1 cellular context compared by ENCODE assay signal in the genomic region with DNA sequence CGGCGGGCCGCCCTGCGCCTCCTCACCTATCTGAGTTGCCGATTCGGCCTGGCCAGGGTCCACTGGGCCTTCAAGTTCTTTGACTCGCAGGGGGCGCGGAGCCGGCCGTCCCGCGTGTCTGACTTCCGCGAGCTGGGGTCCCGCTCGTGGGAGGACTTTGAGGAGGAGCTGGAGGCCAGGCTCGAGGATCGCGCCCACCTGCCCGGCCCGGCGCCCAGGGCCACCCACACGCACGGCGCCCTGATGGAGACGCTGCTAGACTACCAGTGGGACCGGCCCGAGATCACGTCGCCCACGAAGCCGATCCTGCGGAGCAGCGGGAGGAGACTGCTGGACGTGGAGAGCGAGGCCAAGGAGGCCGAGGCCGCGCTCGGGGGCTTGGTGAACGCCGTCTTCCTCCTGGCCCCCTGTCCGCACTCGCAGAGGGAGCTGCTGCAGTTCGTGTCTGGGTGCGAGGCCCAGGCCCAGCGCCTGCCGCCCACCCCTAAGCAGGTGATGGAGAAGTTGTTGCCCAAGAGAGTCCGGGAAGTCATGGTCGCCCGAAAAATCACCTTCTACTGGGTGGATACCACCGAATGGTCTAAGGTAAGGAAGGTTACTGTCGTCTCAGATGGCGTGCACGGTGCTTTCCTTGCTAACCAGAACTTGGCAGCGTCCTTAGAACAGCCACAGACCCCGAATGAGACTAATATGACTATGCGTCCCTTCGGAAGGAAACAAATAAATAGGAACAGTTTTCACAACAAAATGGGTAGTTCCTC.
TF ChIP-seq lines count a peak whose summit lies in the region.

No MANE protein-coding gene starts in this region.

TF ChIP-seq in HEK293, 187 proteins besides CTCF, POLR2A, EP300 and RAD21 (continued from another document and continues in another):
- TF ChIP-seq, protein P1, sequence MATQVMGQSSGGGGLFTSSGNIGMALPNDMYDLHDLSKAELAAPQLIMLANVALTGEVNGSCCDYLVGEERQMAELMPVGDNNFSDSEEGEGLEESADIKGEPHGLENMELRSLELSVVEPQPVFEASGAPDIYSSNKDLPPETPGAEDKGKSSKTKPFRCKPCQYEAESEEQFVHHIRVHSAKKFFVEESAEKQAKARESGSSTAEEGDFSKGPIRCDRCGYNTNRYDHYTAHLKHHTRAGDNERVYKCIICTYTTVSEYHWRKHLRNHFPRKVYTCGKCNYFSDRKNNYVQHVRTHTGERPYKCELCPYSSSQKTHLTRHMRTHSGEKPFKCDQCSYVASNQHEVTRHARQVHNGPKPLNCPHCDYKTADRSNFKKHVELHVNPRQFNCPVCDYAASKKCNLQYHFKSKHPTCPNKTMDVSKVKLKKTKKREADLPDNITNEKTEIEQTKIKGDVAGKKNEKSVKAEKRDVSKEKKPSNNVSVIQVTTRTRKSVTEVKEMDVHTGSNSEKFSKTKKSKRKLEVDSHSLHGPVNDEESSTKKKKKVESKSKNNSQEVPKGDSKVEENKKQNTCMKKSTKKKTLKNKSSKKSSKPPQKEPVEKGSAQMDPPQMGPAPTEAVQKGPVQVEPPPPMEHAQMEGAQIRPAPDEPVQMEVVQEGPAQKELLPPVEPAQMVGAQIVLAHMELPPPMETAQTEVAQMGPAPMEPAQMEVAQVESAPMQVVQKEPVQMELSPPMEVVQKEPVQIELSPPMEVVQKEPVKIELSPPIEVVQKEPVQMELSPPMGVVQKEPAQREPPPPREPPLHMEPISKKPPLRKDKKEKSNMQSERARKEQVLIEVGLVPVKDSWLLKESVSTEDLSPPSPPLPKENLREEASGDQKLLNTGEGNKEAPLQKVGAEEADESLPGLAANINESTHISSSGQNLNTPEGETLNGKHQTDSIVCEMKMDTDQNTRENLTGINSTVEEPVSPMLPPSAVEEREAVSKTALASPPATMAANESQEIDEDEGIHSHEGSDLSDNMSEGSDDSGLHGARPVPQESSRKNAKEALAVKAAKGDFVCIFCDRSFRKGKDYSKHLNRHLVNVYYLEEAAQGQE (tag by site-specific recombination; IDR thresholded peaks at IDR 0.05) = 0 out of 2 replicates have a peak, but pooled peaks have one; percentile 16
- TF ChIP-seq GLIS2 (tag by site-specific recombination; IDR thresholded peaks at IDR 0.05) (peak; percentile 63; the same call in 1 of the 2 replicates), SP7 (tag by site-specific recombination; IDR thresholded peaks at IDR 0.05) (no peak), SETDB1 (IDR thresholded peaks at IDR 0.05; ENCODE audit: insufficient read length, low read length) (no peak), ZNF266 (tag by site-specific recombination; IDR thresholded peaks at IDR 0.05; ENCODE audit: low read depth) (no peak), ZNF223 (tag by site-specific recombination; IDR thresholded peaks at IDR 0.05) (0 out of 2 replicates have a peak, but pooled peaks have one; percentile 20), SCRT1 (tag by site-specific recombination; IDR thresholded peaks at IDR 0.05; ENCODE audit: borderline replicate concordance) (no peak; the same call in 1 of the 2 replicates), ZNF529 (tag by site-specific recombination; IDR thresholded peaks at IDR 0.05; ENCODE audit: insufficient replicate concordance) (no peak), ZNF768 (tag by site-specific recombination; IDR thresholded peaks at IDR 0.05) (no peak), BCL11A (tag by site-specific recombination; IDR thresholded peaks at IDR 0.05; ENCODE audit: low read depth) (no peak), ZSCAN16 (tag by site-specific recombination; IDR thresholded peaks at IDR 0.05) (peak; percentile 22; the same call in 1 of the 2 replicates), YY2 (tag by site-specific recombination; IDR thresholded peaks at IDR 0.05) (no peak), YY1 (tag by site-specific recombination; IDR thresholded peaks at IDR 0.05) (0 out of 2 replicates have a peak, but pooled peaks have one; percentile 41), ZNF558 (tag by site-specific recombination; IDR thresholded peaks at IDR 0.05) (no peak), ZBTB17 (tag by site-specific recombination; IDR thresholded peaks at IDR 0.05) (no peak), SCRT2 (tag by site-specific recombination; IDR thresholded peaks at IDR 0.05) (no peak), ZFP41 (tag by site-specific recombination; IDR thresholded peaks at IDR 0.05; ENCODE audit: borderline replicate concordance) (no peak), ZFP37 (tag by site-specific recombination; IDR thresholded peaks at IDR 0.05) (peak; percentile 91; the same call in 1 of the 2 replicates), ZNF837 (tag by site-specific recombination; IDR thresholded peaks at IDR 0.05) (no peak), MZF1 (tag by site-specific recombination; IDR thresholded peaks at IDR 0.05; ENCODE audit: borderline replicate concordance) (no peak), ZNF112 (tag by site-specific recombination; IDR thresholded peaks at IDR 0.05) (no peak), KLF7 (tag by site-specific recombination; IDR thresholded peaks at IDR 0.05; ENCODE audit: borderline replicate concordance) (no peak), ZNF302 (tag by site-specific recombination; IDR thresholded peaks at IDR 0.05; ENCODE audit: low read depth) (no peak), ZNF423 (tag by site-specific recombination; IDR thresholded peaks at IDR 0.05) (no peak; the same call in 1 of the 2 replicates), ZXDB (tag by site-specific recombination; IDR thresholded peaks at IDR 0.05) (peak; percentile 20; the same call in 1 of the 2 replicates), WT1 (tag by site-specific recombination; IDR thresholded peaks at IDR 0.05) (no peak), KLF1 (tag by site-specific recombination; IDR thresholded peaks at IDR 0.05) (no peak), ZBTB8A (tag by site-specific recombination; IDR thresholded peaks at IDR 0.05) (peak; percentile 73), ZNF391 (tag by site-specific recombination; IDR thresholded peaks at IDR 0.05; ENCODE audit: borderline replicate concordance, low read depth) (0 out of 2 replicates have a peak, but pooled peaks have one; percentile 25), HOXA7 (CRISPR knock-in tag; IDR thresholded peaks at IDR 0.05; ENCODE audit: borderline replicate concordance) (no peak), ZNF830 (tag by site-specific recombination; IDR thresholded peaks at IDR 0.05; ENCODE audit: low read depth) (no peak), ZNF549 (tag by site-specific recombination; IDR thresholded peaks at IDR 0.05) (no peak), ZNF335 (tag by site-specific recombination; conservative IDR thresholded peaks at IDR 0.05) (peak; percentile 73), ZNF596 (tag by site-specific recombination; IDR thresholded peaks at IDR 0.05) (no peak), ZNF664 (tag by site-specific recombination; IDR thresholded peaks at IDR 0.05) (no peak), ZNF174 (tag by site-specific recombination; IDR thresholded peaks at IDR 0.05) (no peak)
- TF ChIP-seq, protein P2, sequence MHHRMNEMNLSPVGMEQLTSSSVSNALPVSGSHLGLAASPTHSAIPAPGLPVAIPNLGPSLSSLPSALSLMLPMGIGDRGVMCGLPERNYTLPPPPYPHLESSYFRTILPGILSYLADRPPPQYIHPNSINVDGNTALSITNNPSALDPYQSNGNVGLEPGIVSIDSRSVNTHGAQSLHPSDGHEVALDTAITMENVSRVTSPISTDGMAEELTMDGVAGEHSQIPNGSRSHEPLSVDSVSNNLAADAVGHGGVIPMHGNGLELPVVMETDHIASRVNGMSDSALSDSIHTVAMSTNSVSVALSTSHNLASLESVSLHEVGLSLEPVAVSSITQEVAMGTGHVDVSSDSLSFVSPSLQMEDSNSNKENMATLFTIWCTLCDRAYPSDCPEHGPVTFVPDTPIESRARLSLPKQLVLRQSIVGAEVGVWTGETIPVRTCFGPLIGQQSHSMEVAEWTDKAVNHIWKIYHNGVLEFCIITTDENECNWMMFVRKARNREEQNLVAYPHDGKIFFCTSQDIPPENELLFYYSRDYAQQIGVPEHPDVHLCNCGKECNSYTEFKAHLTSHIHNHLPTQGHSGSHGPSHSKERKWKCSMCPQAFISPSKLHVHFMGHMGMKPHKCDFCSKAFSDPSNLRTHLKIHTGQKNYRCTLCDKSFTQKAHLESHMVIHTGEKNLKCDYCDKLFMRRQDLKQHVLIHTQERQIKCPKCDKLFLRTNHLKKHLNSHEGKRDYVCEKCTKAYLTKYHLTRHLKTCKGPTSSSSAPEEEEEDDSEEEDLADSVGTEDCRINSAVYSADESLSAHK (tag by site-specific recombination; IDR thresholded peaks at IDR 0.05) = no peak
- TF ChIP-seq, protein P3, sequence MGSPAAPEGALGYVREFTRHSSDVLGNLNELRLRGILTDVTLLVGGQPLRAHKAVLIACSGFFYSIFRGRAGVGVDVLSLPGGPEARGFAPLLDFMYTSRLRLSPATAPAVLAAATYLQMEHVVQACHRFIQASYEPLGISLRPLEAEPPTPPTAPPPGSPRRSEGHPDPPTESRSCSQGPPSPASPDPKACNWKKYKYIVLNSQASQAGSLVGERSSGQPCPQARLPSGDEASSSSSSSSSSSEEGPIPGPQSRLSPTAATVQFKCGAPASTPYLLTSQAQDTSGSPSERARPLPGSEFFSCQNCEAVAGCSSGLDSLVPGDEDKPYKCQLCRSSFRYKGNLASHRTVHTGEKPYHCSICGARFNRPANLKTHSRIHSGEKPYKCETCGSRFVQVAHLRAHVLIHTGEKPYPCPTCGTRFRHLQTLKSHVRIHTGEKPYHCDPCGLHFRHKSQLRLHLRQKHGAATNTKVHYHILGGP (tag by site-specific recombination; IDR thresholded peaks at IDR 0.05) = no peak
- TF ChIP-seq, protein P4, sequence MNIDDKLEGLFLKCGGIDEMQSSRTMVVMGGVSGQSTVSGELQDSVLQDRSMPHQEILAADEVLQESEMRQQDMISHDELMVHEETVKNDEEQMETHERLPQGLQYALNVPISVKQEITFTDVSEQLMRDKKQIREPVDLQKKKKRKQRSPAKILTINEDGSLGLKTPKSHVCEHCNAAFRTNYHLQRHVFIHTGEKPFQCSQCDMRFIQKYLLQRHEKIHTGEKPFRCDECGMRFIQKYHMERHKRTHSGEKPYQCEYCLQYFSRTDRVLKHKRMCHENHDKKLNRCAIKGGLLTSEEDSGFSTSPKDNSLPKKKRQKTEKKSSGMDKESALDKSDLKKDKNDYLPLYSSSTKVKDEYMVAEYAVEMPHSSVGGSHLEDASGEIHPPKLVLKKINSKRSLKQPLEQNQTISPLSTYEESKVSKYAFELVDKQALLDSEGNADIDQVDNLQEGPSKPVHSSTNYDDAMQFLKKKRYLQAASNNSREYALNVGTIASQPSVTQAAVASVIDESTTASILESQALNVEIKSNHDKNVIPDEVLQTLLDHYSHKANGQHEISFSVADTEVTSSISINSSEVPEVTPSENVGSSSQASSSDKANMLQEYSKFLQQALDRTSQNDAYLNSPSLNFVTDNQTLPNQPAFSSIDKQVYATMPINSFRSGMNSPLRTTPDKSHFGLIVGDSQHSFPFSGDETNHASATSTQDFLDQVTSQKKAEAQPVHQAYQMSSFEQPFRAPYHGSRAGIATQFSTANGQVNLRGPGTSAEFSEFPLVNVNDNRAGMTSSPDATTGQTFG (tag by site-specific recombination; IDR thresholded peaks at IDR 0.05; ENCODE audit: borderline replicate concordance) = no peak
- TF ChIP-seq, protein P5, sequence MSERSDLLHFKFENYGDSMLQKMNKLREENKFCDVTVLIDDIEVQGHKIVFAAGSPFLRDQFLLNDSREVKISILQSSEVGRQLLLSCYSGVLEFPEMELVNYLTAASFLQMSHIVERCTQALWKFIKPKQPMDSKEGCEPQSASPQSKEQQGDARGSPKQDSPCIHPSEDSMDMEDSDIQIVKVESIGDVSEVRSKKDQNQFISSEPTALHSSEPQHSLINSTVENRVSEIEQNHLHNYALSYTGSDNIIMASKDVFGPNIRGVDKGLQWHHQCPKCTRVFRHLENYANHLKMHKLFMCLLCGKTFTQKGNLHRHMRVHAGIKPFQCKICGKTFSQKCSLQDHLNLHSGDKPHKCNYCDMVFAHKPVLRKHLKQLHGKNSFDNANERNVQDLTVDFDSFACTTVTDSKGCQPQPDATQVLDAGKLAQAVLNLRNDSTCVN (tag by site-specific recombination; optimal IDR thresholded peaks at IDR 0.05) = peak; percentile 86
- TF ChIP-seq, protein P6, sequence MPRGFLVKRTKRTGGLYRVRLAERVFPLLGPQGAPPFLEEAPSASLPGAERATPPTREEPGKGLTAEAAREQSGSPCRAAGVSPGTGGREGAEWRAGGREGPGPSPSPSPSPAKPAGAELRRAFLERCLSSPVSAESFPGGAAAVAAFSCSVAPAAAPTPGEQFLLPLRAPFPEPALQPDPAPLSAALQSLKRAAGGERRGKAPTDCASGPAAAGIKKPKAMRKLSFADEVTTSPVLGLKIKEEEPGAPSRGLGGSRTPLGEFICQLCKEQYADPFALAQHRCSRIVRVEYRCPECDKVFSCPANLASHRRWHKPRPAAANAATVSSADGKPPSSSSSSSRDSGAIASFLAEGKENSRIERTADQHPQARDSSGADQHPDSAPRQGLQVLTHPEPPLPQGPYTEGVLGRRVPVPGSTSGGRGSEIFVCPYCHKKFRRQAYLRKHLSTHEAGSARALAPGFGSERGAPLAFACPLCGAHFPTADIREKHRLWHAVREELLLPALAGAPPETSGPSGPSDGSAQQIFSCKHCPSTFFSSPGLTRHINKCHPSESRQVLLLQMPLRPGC (tag by site-specific recombination; IDR thresholded peaks at IDR 0.05) = peak; percentile 14; the same call in 1 of the 2 replicates
- TF ChIP-seq, protein P7, sequence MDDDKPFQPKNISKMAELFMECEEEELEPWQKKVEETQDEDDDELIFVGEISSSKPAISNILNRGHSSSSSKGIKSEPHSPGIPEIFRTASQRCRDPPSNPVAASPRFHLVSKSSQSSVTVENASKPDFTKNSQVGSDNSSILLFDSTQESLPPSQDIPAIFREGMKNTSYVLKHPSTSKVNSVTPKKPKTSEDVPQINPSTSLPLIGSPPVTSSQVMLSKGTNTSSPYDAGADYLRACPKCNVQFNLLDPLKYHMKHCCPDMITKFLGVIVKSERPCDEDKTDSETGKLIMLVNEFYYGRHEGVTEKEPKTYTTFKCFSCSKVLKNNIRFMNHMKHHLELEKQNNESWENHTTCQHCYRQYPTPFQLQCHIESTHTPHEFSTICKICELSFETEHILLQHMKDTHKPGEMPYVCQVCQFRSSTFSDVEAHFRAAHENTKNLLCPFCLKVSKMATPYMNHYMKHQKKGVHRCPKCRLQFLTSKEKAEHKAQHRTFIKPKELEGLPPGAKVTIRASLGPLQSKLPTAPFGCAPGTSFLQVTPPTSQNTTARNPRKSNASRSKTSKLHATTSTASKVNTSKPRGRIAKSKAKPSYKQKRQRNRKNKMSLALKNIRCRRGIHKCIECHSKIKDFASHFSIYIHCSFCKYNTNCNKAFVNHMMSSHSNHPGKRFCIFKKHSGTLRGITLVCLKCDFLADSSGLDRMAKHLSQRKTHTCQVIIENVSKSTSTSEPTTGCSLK (tag by site-specific recombination; IDR thresholded peaks at IDR 0.05) = no peak
- TF ChIP-seq, protein P8, sequence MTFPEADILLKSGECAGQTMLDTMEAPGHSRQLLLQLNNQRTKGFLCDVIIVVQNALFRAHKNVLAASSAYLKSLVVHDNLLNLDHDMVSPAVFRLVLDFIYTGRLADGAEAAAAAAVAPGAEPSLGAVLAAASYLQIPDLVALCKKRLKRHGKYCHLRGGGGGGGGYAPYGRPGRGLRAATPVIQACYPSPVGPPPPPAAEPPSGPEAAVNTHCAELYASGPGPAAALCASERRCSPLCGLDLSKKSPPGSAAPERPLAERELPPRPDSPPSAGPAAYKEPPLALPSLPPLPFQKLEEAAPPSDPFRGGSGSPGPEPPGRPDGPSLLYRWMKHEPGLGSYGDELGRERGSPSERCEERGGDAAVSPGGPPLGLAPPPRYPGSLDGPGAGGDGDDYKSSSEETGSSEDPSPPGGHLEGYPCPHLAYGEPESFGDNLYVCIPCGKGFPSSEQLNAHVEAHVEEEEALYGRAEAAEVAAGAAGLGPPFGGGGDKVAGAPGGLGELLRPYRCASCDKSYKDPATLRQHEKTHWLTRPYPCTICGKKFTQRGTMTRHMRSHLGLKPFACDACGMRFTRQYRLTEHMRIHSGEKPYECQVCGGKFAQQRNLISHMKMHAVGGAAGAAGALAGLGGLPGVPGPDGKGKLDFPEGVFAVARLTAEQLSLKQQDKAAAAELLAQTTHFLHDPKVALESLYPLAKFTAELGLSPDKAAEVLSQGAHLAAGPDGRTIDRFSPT (tag by site-specific recombination; IDR thresholded peaks at IDR 0.05) = no peak
